Comparison of ENCODE assay signal across 1 cellular context in genomic region chr14:74956000-74956279, GRCh38.
TF ChIP-seq lines count a peak whose summit lies in the region.

No MANE protein-coding gene starts in this region.

TF ChIP-seq in K562, 482 proteins besides CTCF, POLR2A, EP300 and RAD21:
- TF ChIP-seq ERF (CRISPR knock-in tag; IDR thresholded peaks at IDR 0.05) (no peak), SAFB2 (IDR thresholded peaks at IDR 0.05; ENCODE audit: borderline replicate concordance, low read depth, low read length, severe bottlenecking) (no peak), TAF1 (IDR thresholded peaks at IDR 0.05; ENCODE audit: control insufficient read depth, extremely low read depth, insufficient read depth, low read length, severe bottlenecking) (no peak), ZNF512 (tag; IDR thresholded peaks at IDR 0.05) (no peak), SMAD2 (IDR thresholded peaks at IDR 0.05; ENCODE audit: low read depth, low read length) (no peak), GTF2E2 (tag; IDR thresholded peaks at IDR 0.05) (no peak), MLLT1 (IDR thresholded peaks at IDR 0.05) (no peak), CBX3 (IDR thresholded peaks at IDR 0.05; ENCODE audit: borderline replicate concordance in 1 of 2, low read length in 2 of 2) (no peak), SIN3B (IDR thresholded peaks at IDR 0.05; ENCODE audit: low read depth) (no peak), MAFG (tag; conservative IDR thresholded peaks at IDR 0.05) (no peak), HNRNPK (IDR thresholded peaks at IDR 0.05; ENCODE audit: low read depth, low read length, poor library complexity, severe bottlenecking) (no peak), ZNF212 (CRISPR knock-in tag; IDR thresholded peaks at IDR 0.05) (no peak), E2F4 (CRISPR knock-in tag; IDR thresholded peaks at IDR 0.05; ENCODE audit: low read depth) (no peak), ZNF280A (IDR thresholded peaks at IDR 0.05; ENCODE audit: low read depth, partially characterized antibody) (no peak)
